16 cellular contexts compared by ENCODE assay signal in genomic region chr3:12957824-12958792, GRCh38.
DNase-seq lines count a peak whose midpoint lies in the region; ATAC-seq lines count a peak whose summit lies in the region.
"Had no signal": no experiment of that assay in that cellular context is flagged by ENCODE, and none has a peak within 500 bp of the region (broad histone marks: within the 10 kb centered on the region; RNA-seq: fewer than 3 reads in every experiment).

No MANE protein-coding gene starts in this region.

- H3K27me3 Mint-ChIP-seq in activated T-cell treated with anti-CD3 and anti-CD28 coated beads, Interleukin-2, amount 50 U/mL, for 24 hours, result no peaks in the 10 kb centered on the region
- no peaks in the 10 kb centered on the region for H3K27me3 Mint-ChIP-seq in activated T-cell treated with anti-CD3 and anti-CD28 coated beads, Interleukin-2, amount 50 U/mL, for 4 hours (ENCODE audit: low read depth)
- H3K27me3 Mint-ChIP-seq in central memory CD8-positive, alpha-beta T cell, result no peaks in the 10 kb centered on the region
- H3K27me3 Mint-ChIP-seq: activated naive CD8-positive, alpha-beta T cell treated with anti-CD3 and anti-CD28 coated beads, Interleukin-2, amount 50 U/mL, for 24 hours had no signal

- no peak for DNase-seq in activated T-cell treated with anti-CD3 and anti-CD28 coated beads, Interleukin-2, amount 50 U/mL, for 24 hours
- no peak for DNase-seq in activated T-cell treated with anti-CD3 and anti-CD28 coated beads, Interleukin-2, amount 50 U/mL, for 4 hours
- no peak for DNase-seq in central memory CD8-positive, alpha-beta T cell (ENCODE audit: low spot score in 2 of 2)
- DNase-seq in mesenchymal stem cell (no peak), substantia nigra (lab: John Stamatoyannopoulos, UW) (no peak), kidney glomerular epithelial cell (lab: John Stamatoyannopoulos, UW) (no peak), H7 (no peak)
- no peak for DNase-seq in activated CD4-positive, CD25-positive, alpha-beta regulatory T cell (lab: John Stamatoyannopoulos, UW)
- DNase-seq: 8988T; activated naive CD8-positive, alpha-beta T cell treated with anti-CD3 and anti-CD28 coated beads, Interleukin-2, amount 50 U/mL, for 24 hours; colonic mucosa; midbrain; NCI-H1048; SJCRH30; stimulated activated CD4-positive, alpha-beta T cell treated with anti-CD3 and anti-CD28 coated beads, Interleukin-2, amount 100 ng/mL, for 24 hours; stimulated activated CD8-positive, alpha-beta memory T cell treated with anti-CD3 and anti-CD28 coated beads, Interleukin-4, amount 100 ng/mL, for 48 hours had no signal

- no peaks in the 10 kb centered on the region for H3K9me3 Mint-ChIP-seq in activated T-cell treated with anti-CD3 and anti-CD28 coated beads, Interleukin-2, amount 50 U/mL, for 24 hours
- no peaks in the 10 kb centered on the region for H3K9me3 Mint-ChIP-seq in activated T-cell treated with anti-CD3 and anti-CD28 coated beads, Interleukin-2, amount 50 U/mL, for 4 hours
- no peaks in the 10 kb centered on the region for H3K9me3 Mint-ChIP-seq in central memory CD8-positive, alpha-beta T cell
- H3K9me3 Mint-ChIP-seq: activated naive CD8-positive, alpha-beta T cell treated with anti-CD3 and anti-CD28 coated beads, Interleukin-2, amount 50 U/mL, for 24 hours had no signal

- H3K14ac ChIP-seq in mesenchymal stem cell (ENCODE audit: low read length in 2 of 2), result no peak overlapping the region

- H3K27ac ChIP-seq in mesenchymal stem cell (ENCODE audit: low read length, poor library complexity, severe bottlenecking) (no peak overlapping the region), substantia nigra (ENCODE audit: low read depth, low read length, poor library complexity, severe bottlenecking) (peak overlapping the region; percentile 33)
- H3K27ac ChIP-seq: colonic mucosa, SJCRH30 had no signal

- no peak overlapping the region for H3K4me3 ChIP-seq in mesenchymal stem cell (ENCODE audit: insufficient read depth in 1 of 2, low read depth in 1 of 2, low read length in 2 of 2)
- H3K4me3 ChIP-seq in H7 (ENCODE audit: insufficient read depth, low read depth, low read length), result no peak overlapping the region
- H3K4me3 ChIP-seq: colonic mucosa, SJCRH30 had no signal

- H4K8ac ChIP-seq in mesenchymal stem cell (ENCODE audit: low read length), result peak overlapping the region; percentile 19

- no peak for ATAC-seq in activated T-cell treated with anti-CD3 and anti-CD28 coated beads, Interleukin-2, amount 50 U/mL, for 4 hours
- no peak for ATAC-seq in central memory CD8-positive, alpha-beta T cell (replicated peaks; ENCODE audit: extremely low read depth, poor library complexity, severe bottlenecking)
- ATAC-seq: activated naive CD8-positive, alpha-beta T cell treated with anti-CD3 and anti-CD28 coated beads, Interleukin-2, amount 50 U/mL, for 24 hours had no signal

- 98% methylated on average over 12 of the region's 13 CpGs for WGBS in mesenchymal stem cell

- peaks cover 9% of the 10 kb centered on the region for H3K36me3 Mint-ChIP-seq in activated T-cell treated with anti-CD3 and anti-CD28 coated beads, Interleukin-2, amount 50 U/mL, for 24 hours (ENCODE audit: low read depth)
- H3K36me3 Mint-ChIP-seq in activated T-cell treated with anti-CD3 and anti-CD28 coated beads, Interleukin-2, amount 50 U/mL, for 4 hours (ENCODE audit: insufficient read depth), result peaks cover 6% of the 10 kb centered on the region
- peaks cover 9% of the 10 kb centered on the region for H3K36me3 Mint-ChIP-seq in central memory CD8-positive, alpha-beta T cell (ENCODE audit: insufficient read depth)

- H3K4me3 Mint-ChIP-seq in activated T-cell treated with anti-CD3 and anti-CD28 coated beads, Interleukin-2, amount 50 U/mL, for 24 hours, result no peak overlapping the region
- H3K4me3 Mint-ChIP-seq in activated T-cell treated with anti-CD3 and anti-CD28 coated beads, Interleukin-2, amount 50 U/mL, for 4 hours, result no peak overlapping the region
- no peak overlapping the region for H3K4me3 Mint-ChIP-seq in central memory CD8-positive, alpha-beta T cell
- H3K4me3 Mint-ChIP-seq: activated naive CD8-positive, alpha-beta T cell treated with anti-CD3 and anti-CD28 coated beads, Interleukin-2, amount 50 U/mL, for 24 hours had no signal

- no peak overlapping the region for H2BK120ac ChIP-seq in mesenchymal stem cell (ENCODE audit: low read depth, low read length)

- H3K79me1 ChIP-seq in mesenchymal stem cell (replicated peaks; ENCODE audit: low read length, poor library complexity, severe bottlenecking), result peaks cover 70% of the 10 kb centered on the region

- H3K27ac Mint-ChIP-seq in activated T-cell treated with anti-CD3 and anti-CD28 coated beads, Interleukin-2, amount 50 U/mL, for 24 hours, result peak overlapping the region; percentile 71
- H3K27ac Mint-ChIP-seq in central memory CD8-positive, alpha-beta T cell (ENCODE audit: low read depth), result peak overlapping the region; percentile 52
- H3K27ac Mint-ChIP-seq: activated naive CD8-positive, alpha-beta T cell treated with anti-CD3 and anti-CD28 coated beads, Interleukin-2, amount 50 U/mL, for 24 hours had no signal

- H3K9me3 ChIP-seq in mesenchymal stem cell (ENCODE audit: control insufficient read depth, low read length), result no peaks in the 10 kb centered on the region
- H3K9me3 ChIP-seq: colonic mucosa, SJCRH30 had no signal

- no peak overlapping the region for H2BK15ac ChIP-seq in mesenchymal stem cell (ENCODE audit: low read depth, poor library complexity, severe bottlenecking)

- no peak overlapping the region for H2BK12ac ChIP-seq in mesenchymal stem cell (ENCODE audit: low read length in 2 of 2)

- no peak overlapping the region for H2BK5ac ChIP-seq in mesenchymal stem cell (ENCODE audit: low read depth, low read length, poor library complexity, severe bottlenecking)

- H3K27me3 ChIP-seq in mesenchymal stem cell (ENCODE audit: control insufficient read depth in 1 of 2, insufficient read depth in 1 of 2, low read length in 2 of 2) (no peaks in the 10 kb centered on the region), H7 (ENCODE audit: control insufficient read depth, insufficient read depth, low read length) (no peaks in the 10 kb centered on the region)
- H3K27me3 ChIP-seq: colonic mucosa, SJCRH30 had no signal

- no peak overlapping the region for H2AFZ ChIP-seq in mesenchymal stem cell (ENCODE audit: low read depth, low read length)

- H3K18ac ChIP-seq in mesenchymal stem cell (ENCODE audit: low read depth in 1 of 2, low read length in 2 of 2), result no peak overlapping the region

- H2AK5ac ChIP-seq in mesenchymal stem cell (ENCODE audit: low read length, severe bottlenecking), result no peak overlapping the region

- H4K91ac ChIP-seq in mesenchymal stem cell (ENCODE audit: low read length), result peak overlapping the region; percentile 1

- H3K4ac ChIP-seq in mesenchymal stem cell (ENCODE audit: low read depth in 1 of 2, low read length in 2 of 2), result no peak overlapping the region

- H3K23ac ChIP-seq in mesenchymal stem cell (ENCODE audit: low read length in 2 of 2), result no peak overlapping the region

- no peak overlapping the region for H3K9ac ChIP-seq in mesenchymal stem cell (ENCODE audit: low read length)

- peaks cover 89% of the 10 kb centered on the region for H3K4me1 Mint-ChIP-seq in activated T-cell treated with anti-CD3 and anti-CD28 coated beads, Interleukin-2, amount 50 U/mL, for 24 hours (ENCODE audit: low read depth)
- H3K4me1 Mint-ChIP-seq in activated T-cell treated with anti-CD3 and anti-CD28 coated beads, Interleukin-2, amount 50 U/mL, for 4 hours (ENCODE audit: low read depth), result peaks cover 84% of the 10 kb centered on the region
- peaks cover 76% of the 10 kb centered on the region for H3K4me1 Mint-ChIP-seq in central memory CD8-positive, alpha-beta T cell

- no peak overlapping the region for H3K4me2 ChIP-seq in mesenchymal stem cell (ENCODE audit: low read length, poor library complexity, severe bottlenecking)

- peaks cover 0 to 28% of the 10 kb centered on the region in 2 experiments for H3K36me3 ChIP-seq in mesenchymal stem cell (ENCODE audit: control insufficient read depth in 1 of 2, insufficient read depth in 2 of 2, low read depth in 1 of 2, low read length in 2 of 2)
- H3K36me3 ChIP-seq in H7 (replicated peaks; ENCODE audit: control insufficient read depth, insufficient read depth, low read length), result no peaks in the 10 kb centered on the region
- H3K36me3 ChIP-seq: colonic mucosa, SJCRH30 had no signal

- H3K4me1 ChIP-seq in mesenchymal stem cell (ENCODE audit: control insufficient read depth, insufficient read depth, low read depth, low read length), result peaks cover 13% of the 10 kb centered on the region
- H3K4me1 ChIP-seq: colonic mucosa, SJCRH30 had no signal
